21 cellular contexts compared by ENCODE assay signal in genomic region chr3:13411186-13411860, GRCh38. TPM values are rescaled to one million over a fixed set of nuclear protein-coding genes. Genes with fewer than 3 reads are reported as not detected.
DNase-seq lines count a peak whose midpoint lies in the region; ATAC-seq, FAIRE-seq and TF ChIP-seq lines count a peak whose summit lies in the region.
"Had no signal": no experiment of that assay in that cellular context is flagged by ENCODE, and none has a peak within 500 bp of the region (broad histone marks: within the 10 kb centered on the region; RNA-seq: fewer than 3 reads in every experiment).

No MANE protein-coding gene starts in this region.

- intact Hi-C loops in GM12878 (cut with micrococcal nuclease; ENCODE audit: unreplicated experiment) (loop anchor here (10.0 kb wide), 1 partner anchor 1023 kb away; no protein-coding TSS in a partner anchor), Caco-2 (cut with micrococcal nuclease; ENCODE audit: unreplicated experiment) (no loop called here)

- RAD21 ChIA-PET in GM12878 (lab: Charles Lee; ENCODE audit: unreplicated experiment), result no interaction called here

- H3K27me3 Mint-ChIP-seq in CD4-positive, CD25-positive, alpha-beta regulatory T cell, result no peaks in the 10 kb centered on the region
- H3K27me3 Mint-ChIP-seq in neural crest cell (ENCODE audit: low read depth), result no peaks in the 10 kb centered on the region
- no peaks in the 10 kb centered on the region for H3K27me3 Mint-ChIP-seq in Caco-2 (ENCODE audit: insufficient read depth, unreplicated experiment)
- H3K27me3 Mint-ChIP-seq: activated CD8-positive, alpha-beta memory T cell treated with anti-CD3 and anti-CD28 coated beads, Interleukin-2, amount 10 ng/mL, durations not matched to agents 7 days and 5 days; B cell had no signal

- FAIRE-seq in GM12878 (lab: Jason Lieb, UNC), result no peak
- FAIRE-seq: colon had no signal

- no peak overlapping the region for H3K4me3 Mint-ChIP-seq in CD4-positive, CD25-positive, alpha-beta regulatory T cell
- H3K4me3 Mint-ChIP-seq in neural crest cell, result no peak overlapping the region
- no peak overlapping the region for H3K4me3 Mint-ChIP-seq in Caco-2 (ENCODE audit: unreplicated experiment)
- H3K4me3 Mint-ChIP-seq: activated CD8-positive, alpha-beta memory T cell treated with anti-CD3 and anti-CD28 coated beads, Interleukin-2, amount 10 ng/mL, durations not matched to agents 7 days and 5 days; B cell; T-helper 1 cell treated with Interleukin-12 subunit alpha and Interleukin-12 subunit beta and Interleukin-4 antibody, amounts not matched to agents 30 μg/mL and 1 μg/mL, for 36 hours had no signal

- no peak overlapping the region for H3K4me3 ChIP-seq in CD4-positive, CD25-positive, alpha-beta regulatory T cell (ENCODE audit: low read depth, low read length)
- H3K4me3 ChIP-seq in GM12878 (no peak overlapping the region), Caco-2 (ENCODE audit: low read depth, low read length) (no peak overlapping the region)
- H3K4me3 ChIP-seq: ascending aorta, mucosa of descending colon, suprapubic skin had no signal

- CTCF ChIA-PET in GM12878 (lab: Yijun Ruan, JAX), result interaction anchor here (0.9 kb wide), 1 partner anchor 41 kb away, joined by 5 read pairs; no protein-coding TSS in a partner anchor
- CTCF ChIA-PET in Caco-2 (lab: Charles Lee), result no interaction called here

- H3K4me1 ChIP-seq in CD4-positive, CD25-positive, alpha-beta regulatory T cell (ENCODE audit: control insufficient read depth, insufficient read depth, low read length, poor library complexity, severe bottlenecking), result peaks cover 47% of the 10 kb centered on the region
- H3K4me1 ChIP-seq in GM12878 (ENCODE audit: control insufficient read depth, insufficient read depth, low read length) (peaks cover 26% of the 10 kb centered on the region), Caco-2 (no peaks in the 10 kb centered on the region)
- H3K4me1 ChIP-seq: ascending aorta, foreskin keratinocyte, suprapubic skin had no signal

- peaks cover 0 to 9% (median 0%) of the 10 kb centered on the region in 7 donors for H3K9me3 Mint-ChIP-seq in CD4-positive, CD25-positive, alpha-beta regulatory T cell
- peaks cover 5% of the 10 kb centered on the region for H3K9me3 Mint-ChIP-seq in neural crest cell
- H3K9me3 Mint-ChIP-seq in Caco-2 (ENCODE audit: unreplicated experiment), result peaks cover 9% of the 10 kb centered on the region

- ATAC-seq in CD4-positive, CD25-positive, alpha-beta regulatory T cell (ENCODE audit: low read depth in 2 of 2), result no peak
- no peak for ATAC-seq in GM12878
- ATAC-seq: activated CD8-positive, alpha-beta memory T cell treated with anti-CD3 and anti-CD28 coated beads, Interleukin-2, amount 10 ng/mL, durations not matched to agents 7 days and 5 days; foreskin keratinocyte; mucosa of descending colon had no signal

- 98% methylated on average over 6 of the region's 6 CpGs for whole genome bisulfite sequencing in GM12878 (ENCODE audit: insufficient coverage, insufficient replicate concordance, low lambda C conversion rate, missing lambda C conversion rate)

- H3K4me2 ChIP-seq in GM12878 (ENCODE audit: control insufficient read depth, insufficient read depth), result no peak overlapping the region

- POLR2A ChIA-PET in GM12878 (lab: Charles Lee) (no interaction called here), Caco-2 (lab: Charles Lee) (no interaction called here)

- TF ChIP-seq POLR2A in GM12878 (IDR thresholded peaks at IDR 0.05; ENCODE audit: low read depth, low read length), result no peak

- SMC1A ChIA-PET in GM12878 (lab: Charles Lee; ENCODE audit: uncharacterized antibody, unreplicated experiment), result interaction anchor here (1.4 kb wide), 1 partner anchor 182 kb away, joined by 4 read pairs; no protein-coding TSS in a partner anchor

- no peak for TF ChIP-seq EP300 in GM12878 (IDR thresholded peaks at IDR 0.05; ENCODE audit: borderline replicate concordance in 1 of 2, control insufficient read depth in 1 of 2, low read depth in 2 of 2, low read length in 2 of 2)

- no peak for DNase-seq in CD4-positive, CD25-positive, alpha-beta regulatory T cell
- DNase-seq in DMS53 treated with DMSO at 0.1 percent for 48 hours (lab: John Stamatoyannopoulos, UW; ENCODE audit: unreplicated experiment) (peak; percentile 12), GM12878 (ENCODE audit: low read depth, low spot score) (no peak), neural crest cell (ENCODE audit: low read depth, low spot score) (no peak), foreskin melanocyte (no peak), Caco-2 (no peak)
- no peak for DNase-seq in activated CD4-positive, alpha-beta T cell treated with anti-CD3 and anti-CD28 coated beads for 48 hours
- DNase-seq: activated CD4-positive, CD25-positive, alpha-beta regulatory T cell; activated CD8-positive, alpha-beta memory T cell treated with anti-CD3 and anti-CD28 coated beads, Interleukin-2, amount 10 ng/mL, durations not matched to agents 7 days and 5 days; activated gamma-delta T cell treated with Interleukin-2 at 50 U/mL for 16 hours; foreskin keratinocyte; mucosa of descending colon; NCI-H1092 treated with DMSO at 0.1 percent for 48 hours; NCI-H2227 treated with DMSO at 0.1 percent for 48 hours; SHP77; stimulated activated CD4-positive, alpha-beta T cell treated with anti-CD3 and anti-CD28 coated beads, Interleukin-2, amount 100 ng/mL, for 48 hours had no signal

- H3K36me3 ChIP-seq in CD4-positive, CD25-positive, alpha-beta regulatory T cell (ENCODE audit: control insufficient read depth, insufficient read depth, low read length), result peaks cover 12% of the 10 kb centered on the region
- H3K36me3 ChIP-seq in GM12878 (ENCODE audit: control insufficient read depth in 2 of 2, insufficient read depth in 2 of 2, low read length in 1 of 2), result peaks cover 3 to 5% of the 10 kb centered on the region in 2 experiments; a peak in 3 of 4 replicates
- no peaks in the 10 kb centered on the region; the same call in 1 of the 2 replicates for H3K36me3 ChIP-seq in Caco-2 (ENCODE audit: control insufficient read depth, insufficient read depth, low read length)
- H3K36me3 ChIP-seq: ascending aorta, suprapubic skin had no signal

- no peak overlapping the region for H2AFZ ChIP-seq in GM12878 (ENCODE audit: control insufficient read depth, low read depth, low read length)

- in situ Hi-C loops in GM12878 (cut with MboI), result no loop called here

- BruUV-seq in GM12878 (replicated peaks; lab: Mats Ljungman, UMichigan) (TSS peak; percentile 32), Caco-2 (replicated peaks; lab: Mats Ljungman, UMichigan) (no TSS peak)

- H3K36me3 Mint-ChIP-seq in CD4-positive, CD25-positive, alpha-beta regulatory T cell, result peaks cover 11% of the 10 kb centered on the region
- peaks cover 12% of the 10 kb centered on the region for H3K36me3 Mint-ChIP-seq in neural crest cell (ENCODE audit: low read depth)
- peaks cover 7% of the 10 kb centered on the region for H3K36me3 Mint-ChIP-seq in Caco-2 (ENCODE audit: insufficient read depth, unreplicated experiment)

- TF ChIP-seq RAD21 in GM12878 (IDR thresholded peaks at IDR 0.05; ENCODE audit: insufficient read depth, low read depth, low read length), result no peak

- H3K27ac ChIP-seq in CD4-positive, CD25-positive, alpha-beta regulatory T cell (ENCODE audit: insufficient read depth, low read length, poor library complexity, severe bottlenecking), result no peak overlapping the region
- no peak overlapping the region for H3K27ac ChIP-seq in GM12878 (ENCODE audit: control insufficient read depth, insufficient read depth)
- H3K27ac ChIP-seq: ascending aorta, foreskin keratinocyte, suprapubic skin had no signal

- H3K79me2 ChIP-seq in GM12878 (ENCODE audit: control insufficient read depth, insufficient read depth, low read length), result peaks cover 84% of the 10 kb centered on the region

- H3K9ac ChIP-seq in GM12878 (ENCODE audit: control insufficient read depth, insufficient read depth, low read length), result no peak overlapping the region

- peaks cover 6 to 70% (median 43%) of the 10 kb centered on the region in 4 donors for H3K4me1 Mint-ChIP-seq in CD4-positive, CD25-positive, alpha-beta regulatory T cell
- peaks cover 4% of the 10 kb centered on the region for H3K4me1 Mint-ChIP-seq in neural crest cell
- peaks cover 6% of the 10 kb centered on the region for H3K4me1 Mint-ChIP-seq in Caco-2 (ENCODE audit: low read depth, unreplicated experiment)

- H3K27me3 ChIP-seq in CD4-positive, CD25-positive, alpha-beta regulatory T cell (ENCODE audit: control insufficient read depth, insufficient read depth, low read length), result no peaks in the 10 kb centered on the region
- H3K27me3 ChIP-seq in GM12878 (replicated peaks in 1 of 2; ENCODE audit: control insufficient read depth in 2 of 2, insufficient read depth in 2 of 2, low read length in 1 of 2) (no peaks in the 10 kb centered on the region), Caco-2 (replicated peaks; ENCODE audit: control insufficient read depth, insufficient read depth, low read length) (no peaks in the 10 kb centered on the region)
- H3K27me3 ChIP-seq: ascending aorta, foreskin keratinocyte, suprapubic skin had no signal

- TF ChIP-seq CTCF in GM12878 (IDR thresholded peaks at IDR 0.05 in 2 of 3, conservative IDR thresholded peaks at IDR 0.05 in 1 of 3; ENCODE audit: control insufficient read depth in 2 of 3, extremely low read depth in 1 of 3, insufficient read depth in 1 of 3, low read depth in 3 of 3, low read length in 3 of 3), result no peak
- TF ChIP-seq CTCF in neural crest cell (conservative IDR thresholded peaks at IDR 0.05), result no peak
- no peak for TF ChIP-seq CTCF in Caco-2 (IDR thresholded peaks at IDR 0.05; ENCODE audit: insufficient read depth in 1 of 2, low read depth in 1 of 2, low read length in 1 of 2, severe bottlenecking in 1 of 2, unreplicated experiment in 1 of 2)

- H4K20me1 ChIP-seq in GM12878 (ENCODE audit: control insufficient read depth, insufficient read depth), result peaks cover 10% of the 10 kb centered on the region; the same call in 1 of the 2 replicates

- H3K9me3 ChIP-seq in CD4-positive, CD25-positive, alpha-beta regulatory T cell (ENCODE audit: control insufficient read depth in 2 of 2, low read length in 2 of 2), result peaks cover 10 to 13% of the 10 kb centered on the region in 2 experiments
- peaks cover 8% of the 10 kb centered on the region for H3K9me3 ChIP-seq in GM12878 (replicated peaks; ENCODE audit: control insufficient read depth, insufficient read depth, low read length)
- H3K9me3 ChIP-seq in Caco-2, result 0 out of 2 replicates have a peak, but pooled peaks cover 6% of the 10 kb centered on the region

- H3K27ac Mint-ChIP-seq in CD4-positive, CD25-positive, alpha-beta regulatory T cell, result peak overlapping the region in 2 of 3 donors; percentile 15 to 63
- H3K27ac Mint-ChIP-seq in neural crest cell (ENCODE audit: unreplicated experiment) (peak overlapping the region; percentile 6), Caco-2 (ENCODE audit: unreplicated experiment) (no peak overlapping the region)
- H3K27ac Mint-ChIP-seq: activated CD8-positive, alpha-beta memory T cell treated with anti-CD3 and anti-CD28 coated beads, Interleukin-2, amount 10 ng/mL, durations not matched to agents 7 days and 5 days; B cell; T-helper 1 cell treated with Interleukin-12 subunit alpha and Interleukin-12 subunit beta and Interleukin-4 antibody, amounts not matched to agents 30 μg/mL and 1 μg/mL, for 36 hours had no signal

RNA-seq across cellular contexts. Expression of gene NUP210, which starts 8.8 kb away (rescaled TPM):
- 125 TPM for total RNA-seq in CD4-positive, CD25-positive, alpha-beta regulatory T cell
- polyA plus RNA-seq in CD4-positive, CD25-positive, alpha-beta regulatory T cell, result 10 to 100 TPM; 42.4 to 46.9 (median 45.3) TPM
- 414 and 491 TPM in 2 replicates for total RNA-seq in GM12878 (2013; cell fraction: nucleolus; rRNA removed)
- total RNA-seq in GM12878 (2014; rRNA removed) (74.0 and 91.2 TPM in 2 replicates), GM12878 (2014; rRNA removed; fragmentation: Illumina TruSeq; extraction: Trizol) (32.8 and 34.4 TPM in 2 replicates), GM12878 (2021) (144 and 150 TPM in 2 replicates), neural crest cell (59.4 and 59.5 TPM in 2 replicates), Caco-2 (2022) (58.5 and 63.7 TPM in 2 replicates)
- polyA plus RNA-seq in GM12878 (2011; ENCODE audit: low read depth), result 43.3 TPM
- polyA plus RNA-seq in GM12878 (2011; rRNA removed) (26.4 and 75.9 TPM in 2 replicates), GM12878 (2014; fragmentation: Illumina TruSeq; extraction: Trizol) (42.3 and 76.1 TPM in 2 replicates), GM12878 (2014; fragmentation: Nextera tagmentation; extraction: Ambion mirVana) (1 to 10 TPM; 2.9 to 3.1 TPM), GM12878 (2014; rRNA removed) (73.4 and 91.4 TPM in 2 replicates), GM12878 (2016; fragmentation: Nextera tagmentation; extraction: Ambion mirVana) (10 to 100 TPM; 78.7 to 83.8 TPM)
- polyA plus RNA-seq in GM12878 (2011; cell fraction: cytosol; rRNA removed), result 65.0 and 68.5 TPM in 2 replicates
- polyA plus RNA-seq in GM12878 (2011; cell fraction: nucleus; rRNA removed), result 358 and 372 TPM in 2 replicates
- 71.2 and 88.3 TPM in 2 replicates for polyA plus RNA-seq in GM12878 (2012)
- 133 and 156 TPM in 2 replicates for polyA minus RNA-seq in GM12878 (2011; rRNA and poly(A)+ RNA removed)
- polyA minus RNA-seq in GM12878 (2011; cell fraction: cytosol; rRNA and poly(A)+ RNA removed), result 58.0 and 62.4 TPM in 2 replicates
- polyA minus RNA-seq in GM12878 (2011; cell fraction: nucleus; rRNA and poly(A)+ RNA removed), result 140 and 216 TPM in 2 replicates
- total RNA-seq: foreskin keratinocyte had no signal
- polyA plus RNA-seq: foreskin keratinocyte had no signal
